Comparison of ENCODE assay signal across 8 cellular contexts in the genomic region with DNA sequence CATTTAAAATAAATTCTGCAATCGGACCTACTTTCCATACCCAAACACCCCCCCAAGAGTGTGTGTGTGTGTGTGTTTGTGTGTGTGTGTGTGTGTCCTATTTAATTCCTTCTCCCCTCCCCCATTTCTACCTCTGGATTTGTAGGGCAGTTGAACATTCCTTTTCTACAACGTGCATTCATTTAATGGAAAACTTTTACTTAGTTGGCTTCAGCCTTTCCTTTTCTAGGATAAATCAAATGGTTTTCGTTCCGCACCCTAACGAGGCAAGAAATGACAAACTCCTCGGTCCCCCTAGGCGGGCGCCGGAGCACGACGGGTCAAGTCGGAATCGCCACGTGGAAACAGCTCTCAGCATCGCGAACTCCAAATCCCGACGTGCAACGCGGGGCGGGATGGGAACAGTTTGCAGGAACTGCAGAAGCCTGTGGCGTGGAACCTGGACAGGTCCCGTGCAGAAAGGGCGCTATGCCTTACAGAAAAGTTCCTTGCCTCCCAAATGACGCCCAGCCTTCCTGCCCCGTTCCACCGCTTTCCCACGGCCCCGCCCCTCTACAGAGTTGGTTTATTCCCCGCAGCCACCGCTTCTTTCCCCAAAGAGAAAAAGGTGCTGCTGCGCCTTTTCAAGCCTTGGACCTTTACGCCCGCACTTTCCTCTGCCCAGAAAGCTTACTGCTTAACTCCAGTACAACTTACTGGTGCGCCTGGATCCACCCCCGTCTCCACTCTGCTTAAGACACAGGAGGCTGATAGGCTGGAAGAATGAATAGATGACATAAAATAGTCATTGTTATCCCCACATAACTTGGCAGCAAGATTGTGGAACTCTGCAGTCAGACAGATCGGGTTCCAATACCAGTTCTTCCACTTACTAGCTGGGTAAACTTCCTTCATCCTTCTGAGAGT. TPM values are rescaled to one million over a fixed set of nuclear protein-coding genes. Genes with fewer than 3 reads are reported as not detected.
DNase-seq lines count a peak whose midpoint lies in the region; ATAC-seq and TF ChIP-seq lines count a peak whose summit lies in the region.

No MANE protein-coding gene starts in this region.

- H3K36me3 Mint-ChIP-seq in stimulated activated effector memory CD8-positive, alpha-beta T cell treated with anti-CD3 and anti-CD28 coated beads, Interleukin-12 subunit alpha, Interleukin-12 subunit beta, amount 100 ng/mL, for 72 hours = peaks cover 33% of the 10 kb centered on the region

- H3K27ac Mint-ChIP-seq in stimulated activated effector memory CD8-positive, alpha-beta T cell treated with anti-CD3 and anti-CD28 coated beads, Interleukin-12 subunit alpha, Interleukin-12 subunit beta, amount 100 ng/mL, for 72 hours = peak overlapping the region; percentile 94

- TF ChIP-seq CTCF in HL-60 (IDR thresholded peaks at IDR 0.05; ENCODE audit: insufficient read depth, low read length) = no peak
- no peak for TF ChIP-seq CTCF in epithelial cell of esophagus (IDR thresholded peaks at IDR 0.05; ENCODE audit: insufficient read depth, low read depth, low read length, missing control alignments)

- H3K27ac ChIP-seq in HL-60 (replicated peaks) = peak overlapping the region; percentile 87

- peak; percentile 23 for ATAC-seq in stimulated activated effector memory CD8-positive, alpha-beta T cell treated with anti-CD3 and anti-CD28 coated beads, Interleukin-12 subunit alpha, Interleukin-12 subunit beta, amount 100 ng/mL, for 72 hours
- no peak for ATAC-seq in GM21528 (IDR thresholded peaks at IDR 0.05; ENCODE audit: low FRiP score, unreplicated experiment)

- H3K4me1 Mint-ChIP-seq in stimulated activated effector memory CD8-positive, alpha-beta T cell treated with anti-CD3 and anti-CD28 coated beads, Interleukin-12 subunit alpha, Interleukin-12 subunit beta, amount 100 ng/mL, for 72 hours = peaks cover 40% of the 10 kb centered on the region

- H3K27me3 ChIP-seq in HL-60 (ENCODE audit: insufficient read depth, poor library complexity, severe bottlenecking) = no peaks in the 10 kb centered on the region

- H3K4me3 Mint-ChIP-seq in stimulated activated effector memory CD8-positive, alpha-beta T cell treated with anti-CD3 and anti-CD28 coated beads, Interleukin-12 subunit alpha, Interleukin-12 subunit beta, amount 100 ng/mL, for 72 hours = peak overlapping the region; percentile 97

- DNase-seq in GDM1 (lab: John Stamatoyannopoulos, UW) (peak; percentile 76), HL-60 (ENCODE audit: low read depth in 1 of 2, low spot score in 1 of 2) (peak; percentile 87 to 90), NCI-H82 treated with DMSO at 0.1 percent for 48 hours (lab: John Stamatoyannopoulos, UW; ENCODE audit: unreplicated experiment) (peak; percentile 85), epithelial cell of esophagus (ENCODE audit: low read depth) (peak; percentile 88), mesenteric fat pad (ENCODE audit: low spot score) (peak; percentile 92)
- DNase-seq in activated CD8-positive, alpha-beta memory T cell treated with anti-CD3 and anti-CD28 coated beads for 48 hours (ENCODE audit: low read depth in 2 of 3, low spot score in 2 of 3) = peak in 2 of 3 experiments; percentile 33 to 36
- peak; percentile 18 to 66 for DNase-seq in stimulated activated effector memory CD8-positive, alpha-beta T cell treated with anti-CD3 and anti-CD28 coated beads, Interleukin-12 subunit alpha, Interleukin-12 subunit beta, amount 100 ng/mL, for 72 hours (ENCODE audit: low spot score in 2 of 2)

- H3K4me3 ChIP-seq in HL-60 (replicated peaks; ENCODE audit: insufficient read depth, low read length) (peak overlapping the region; percentile 81), epithelial cell of esophagus (ENCODE audit: low read length) (peak overlapping the region; percentile 99)

- no peaks in the 10 kb centered on the region for H3K9me3 Mint-ChIP-seq in stimulated activated effector memory CD8-positive, alpha-beta T cell treated with anti-CD3 and anti-CD28 coated beads, Interleukin-12 subunit alpha, Interleukin-12 subunit beta, amount 100 ng/mL, for 72 hours

RNA-seq across cellular contexts. Expression of gene EIF2B5, which starts 1.1 kb away (rescaled TPM):
- total RNA-seq in mesenteric fat pad = 38.9 TPM

RNA-seq across cellular contexts. Expression of gene DVL3, which starts 21.1 kb away (rescaled TPM):
- 68.1 TPM for total RNA-seq in mesenteric fat pad

RNA-seq across cellular contexts. Expression of gene HTR3E, which starts 37.2 kb away (rescaled TPM):
- not detected for total RNA-seq in mesenteric fat pad

RNA-seq across cellular contexts. Expression of gene AP2M1, which starts 40.6 kb away (rescaled TPM):
- total RNA-seq in mesenteric fat pad = 389 TPM

RNA-seq across cellular contexts. Expression of gene ABCF3, which starts 51.9 kb away (rescaled TPM):
- 81.1 TPM for total RNA-seq in mesenteric fat pad

Comparison
In these comparisons a context has a peak if more than half of its experiments do, and no peak if none do; other contexts are left out.
1. DNase-seq: peak in every context shown above with its lines; median percentile 92 in mesenteric fat pad; 88 in HL-60; 88 in epithelial cell of esophagus; 85 in NCI-H82 treated with DMSO at 0.1 percent for 48 hours; 76 in GDM1; 42 in stimulated activated effector memory CD8-positive, alpha-beta T cell treated with anti-CD3 and anti-CD28 coated beads, Interleukin-12 subunit alpha, Interleukin-12 subunit beta, amount 100 ng/mL, for 72 hours; 34 in activated CD8-positive, alpha-beta memory T cell treated with anti-CD3 and anti-CD28 coated beads for 48 hours.